1 cellular context compared by ENCODE assay signal in genomic region chr14:95498622-95499353, GRCh38.
TF ChIP-seq lines count a peak whose summit lies in the region.

No MANE protein-coding gene starts in this region.

TF ChIP-seq in GM23338, 12 proteins besides CTCF, POLR2A, EP300 and RAD21 (continued from another document):
- TF ChIP-seq, protein P1, sequence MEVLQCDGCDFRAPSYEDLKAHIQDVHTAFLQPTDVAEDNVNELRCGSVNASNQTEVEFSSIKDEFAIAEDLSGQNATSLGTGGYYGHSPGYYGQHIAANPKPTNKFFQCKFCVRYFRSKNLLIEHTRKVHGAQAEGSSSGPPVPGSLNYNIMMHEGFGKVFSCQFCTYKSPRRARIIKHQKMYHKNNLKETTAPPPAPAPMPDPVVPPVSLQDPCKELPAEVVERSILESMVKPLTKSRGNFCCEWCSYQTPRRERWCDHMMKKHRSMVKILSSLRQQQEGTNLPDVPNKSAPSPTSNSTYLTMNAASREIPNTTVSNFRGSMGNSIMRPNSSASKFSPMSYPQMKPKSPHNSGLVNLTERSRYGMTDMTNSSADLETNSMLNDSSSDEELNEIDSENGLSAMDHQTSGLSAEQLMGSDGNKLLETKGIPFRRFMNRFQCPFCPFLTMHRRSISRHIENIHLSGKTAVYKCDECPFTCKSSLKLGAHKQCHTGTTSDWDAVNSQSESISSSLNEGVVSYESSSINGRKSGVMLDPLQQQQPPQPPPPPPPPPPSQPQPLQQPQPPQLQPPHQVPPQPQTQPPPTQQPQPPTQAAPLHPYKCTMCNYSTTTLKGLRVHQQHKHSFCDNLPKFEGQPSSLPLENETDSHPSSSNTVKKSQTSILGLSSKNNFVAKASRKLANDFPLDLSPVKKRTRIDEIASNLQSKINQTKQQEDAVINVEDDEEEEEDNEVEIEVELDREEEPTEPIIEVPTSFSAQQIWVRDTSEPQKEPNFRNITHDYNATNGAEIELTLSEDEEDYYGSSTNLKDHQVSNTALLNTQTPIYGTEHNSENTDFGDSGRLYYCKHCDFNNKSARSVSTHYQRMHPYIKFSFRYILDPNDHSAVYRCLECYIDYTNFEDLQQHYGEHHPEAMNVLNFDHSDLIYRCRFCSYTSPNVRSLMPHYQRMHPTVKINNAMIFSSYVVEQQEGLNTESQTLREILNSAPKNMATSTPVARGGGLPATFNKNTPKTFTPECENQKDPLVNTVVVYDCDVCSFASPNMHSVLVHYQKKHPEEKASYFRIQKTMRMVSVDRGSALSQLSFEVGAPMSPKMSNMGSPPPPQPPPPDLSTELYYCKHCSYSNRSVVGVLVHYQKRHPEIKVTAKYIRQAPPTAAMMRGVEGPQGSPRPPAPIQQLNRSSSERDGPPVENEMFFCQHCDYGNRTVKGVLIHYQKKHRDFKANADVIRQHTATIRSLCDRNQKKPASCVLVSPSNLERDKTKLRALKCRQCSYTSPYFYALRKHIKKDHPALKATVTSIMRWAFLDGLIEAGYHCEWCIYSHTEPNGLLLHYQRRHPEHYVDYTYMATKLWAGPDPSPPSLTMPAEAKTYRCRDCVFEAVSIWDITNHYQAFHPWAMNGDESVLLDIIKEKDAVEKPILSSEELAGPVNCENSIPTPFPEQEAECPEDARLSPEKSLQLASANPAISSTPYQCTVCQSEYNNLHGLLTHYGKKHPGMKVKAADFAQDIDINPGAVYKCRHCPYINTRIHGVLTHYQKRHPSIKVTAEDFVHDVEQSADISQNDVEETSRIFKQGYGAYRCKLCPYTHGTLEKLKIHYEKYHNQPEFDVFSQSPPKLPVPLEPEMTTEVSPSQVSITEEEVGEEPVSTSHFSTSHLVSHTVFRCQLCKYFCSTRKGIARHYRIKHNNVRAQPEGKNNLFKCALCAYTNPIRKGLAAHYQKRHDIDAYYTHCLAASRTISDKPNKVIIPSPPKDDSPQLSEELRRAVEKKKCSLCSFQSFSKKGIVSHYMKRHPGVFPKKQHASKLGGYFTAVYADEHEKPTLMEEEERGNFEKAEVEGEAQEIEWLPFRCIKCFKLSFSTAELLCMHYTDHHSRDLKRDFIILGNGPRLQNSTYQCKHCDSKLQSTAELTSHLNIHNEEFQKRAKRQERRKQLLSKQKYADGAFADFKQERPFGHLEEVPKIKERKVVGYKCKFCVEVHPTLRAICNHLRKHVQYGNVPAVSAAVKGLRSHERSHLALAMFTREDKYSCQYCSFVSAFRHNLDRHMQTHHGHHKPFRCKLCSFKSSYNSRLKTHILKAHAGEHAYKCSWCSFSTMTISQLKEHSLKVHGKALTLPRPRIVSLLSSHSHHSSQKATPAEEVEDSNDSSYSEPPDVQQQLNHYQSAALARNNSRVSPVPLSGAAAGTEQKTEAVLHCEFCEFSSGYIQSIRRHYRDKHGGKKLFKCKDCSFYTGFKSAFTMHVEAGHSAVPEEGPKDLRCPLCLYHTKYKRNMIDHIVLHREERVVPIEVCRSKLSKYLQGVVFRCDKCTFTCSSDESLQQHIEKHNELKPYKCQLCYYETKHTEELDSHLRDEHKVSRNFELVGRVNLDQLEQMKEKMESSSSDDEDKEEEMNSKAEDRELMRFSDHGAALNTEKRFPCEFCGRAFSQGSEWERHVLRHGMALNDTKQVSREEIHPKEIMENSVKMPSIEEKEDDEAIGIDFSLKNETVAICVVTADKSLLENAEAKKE (CRISPR knock-in tag; IDR thresholded peaks at IDR 0.05): no peak
- TF ChIP-seq POLR2AphosphoS5 (IDR thresholded peaks at IDR 0.05; ENCODE audit: low read depth): no peak
- TF ChIP-seq ZNF114 (CRISPR knock-in tag; IDR thresholded peaks at IDR 0.05): no peak
- TF ChIP-seq ETS1 (IDR thresholded peaks at IDR 0.05): no peak
- no peak for TF ChIP-seq NANOG (IDR thresholded peaks at IDR 0.05; ENCODE audit: borderline replicate concordance)
- no peak for TF ChIP-seq EZH2 (IDR thresholded peaks at IDR 0.05; ENCODE audit: low read depth, unreplicated experiment)
- TF ChIP-seq CREB1 (CRISPR knock-in tag; IDR thresholded peaks at IDR 0.05; ENCODE audit: low read depth): no peak
